ENCODE assay signal across 15 cellular contexts in genomic region chr11:77418155-77418980, GRCh38. TPM values are rescaled to one million over a fixed set of nuclear protein-coding genes. Genes with fewer than 3 reads are reported as not detected.
A peak's percentile ranks its signal among the peaks of the same experiment; 100 is the strongest.
DNase-seq lines count a peak whose midpoint lies in the region; ATAC-seq and TF ChIP-seq lines count a peak whose summit lies in the region.
"Had no signal": no experiment of that assay in that cellular context is flagged by ENCODE, and none has a peak within 500 bp of the region (broad histone marks: within the 10 kb centered on the region; RNA-seq: fewer than 3 reads in every experiment).

No MANE protein-coding gene starts in this region.

- no peak overlapping the region for H3K4me3 Mint-ChIP-seq in H9
- H3K4me3 Mint-ChIP-seq: naive thymus-derived CD8-positive, alpha-beta T cell had no signal

- H3K27ac ChIP-seq in H9 (ENCODE audit: insufficient read length, low read depth, low read length), result peak overlapping the region; percentile 70
- peak overlapping the region in 3 of 4 donors; percentile 3 to 47 (median 27) for H3K27ac ChIP-seq in gastrocnemius medialis
- peak overlapping the region in 1 of 12 donors; percentile 12 for H3K27ac ChIP-seq in heart left ventricle
- H3K27ac ChIP-seq: thyroid gland had no signal

- TF ChIP-seq POLR2A in gastrocnemius medialis (IDR thresholded peaks at IDR 0.05) (no peak), heart left ventricle (IDR thresholded peaks at IDR 0.05) (no peak)

- H3K4me3 ChIP-seq in gastrocnemius medialis (peak overlapping the region in 1 of 4 donors; percentile 19), heart left ventricle (no peak overlapping the region)
- H3K4me3 ChIP-seq: dorsolateral prefrontal cortex, K562, thyroid gland had no signal

- no peak overlapping the region for H4K8ac ChIP-seq in H9 (replicated peaks; ENCODE audit: insufficient read length, low read depth, low read length)

- H3T11ph ChIP-seq in H9 (ENCODE audit: low read length), result no peak overlapping the region

- no peak for ATAC-seq in gastrocnemius medialis
- no peak for ATAC-seq in heart left ventricle
- ATAC-seq: activated naive CD4-positive, alpha-beta T cell treated with anti-CD3 and anti-CD28 coated beads, Interleukin-2, amount 50 U/mL, for 72 hours; K562; naive thymus-derived CD8-positive, alpha-beta T cell had no signal

- no peak overlapping the region for H3K56ac ChIP-seq in H9 (ENCODE audit: insufficient read length, low read depth, low read length)

- intact Hi-C loops in gastrocnemius medialis (cut with DNase I; ENCODE audit: low total_unique reads) (no loop called here), heart left ventricle (cut with DNase I) (loop anchor here in 1 of 10 donors (10.0 kb wide), 2 partner anchors 56 to 64 kb away; partner anchors contain the start of gene PAK1)

- H3K23ac ChIP-seq in H9 (ENCODE audit: insufficient read length, low read depth, low read length), result no peak overlapping the region

- no peaks in the 10 kb centered on the region for H4K20me1 ChIP-seq in H9 (ENCODE audit: control insufficient read depth, insufficient read depth, insufficient read length)

- no peak overlapping the region for H3K4me2 ChIP-seq in H9 (ENCODE audit: insufficient read depth, insufficient read length, low read length)

- H3K36me3 ChIP-seq in gastrocnemius medialis (no peaks in the 10 kb centered on the region), heart left ventricle (no peaks in the 10 kb centered on the region)
- H3K36me3 ChIP-seq: thyroid gland had no signal

- no peak overlapping the region for H2BK5ac ChIP-seq in H9 (ENCODE audit: insufficient read length, low read length)

- H3K9me3 ChIP-seq in H9 (ENCODE audit: control insufficient read depth, low read depth, low read length), result no peaks in the 10 kb centered on the region
- no peaks in the 10 kb centered on the region for H3K9me3 ChIP-seq in gastrocnemius medialis
- no peaks in the 10 kb centered on the region for H3K9me3 ChIP-seq in heart left ventricle
- H3K9me3 ChIP-seq: thyroid gland had no signal

- WGBS in H9 (ENCODE audit: extremely low coverage, insufficient read length, low lambda C conversion rate), result no CpG with 5 or more reads among the region's 4 CpGs
- WGBS in heart left ventricle, 4 donors, result 79 to 85% (median 81%) methylated on average over 4 of the region's 4 CpGs

- H2BK120ac ChIP-seq in H9 (ENCODE audit: low read depth, low read length, poor library complexity, severe bottlenecking), result no peak overlapping the region

- H3K27me3 Mint-ChIP-seq in H9 (ENCODE audit: low read depth), result no peaks in the 10 kb centered on the region

- H2BK20ac ChIP-seq in H9 (ENCODE audit: low read depth, low read length, poor library complexity, severe bottlenecking), result no peak overlapping the region

- H2BK12ac ChIP-seq in H9 (ENCODE audit: insufficient read length, low read depth, low read length), result no peak overlapping the region

- H3K4me1 Mint-ChIP-seq in H9, result peaks cover 55 to 58% of the 10 kb centered on the region in 2 experiments

- H3K9ac ChIP-seq in H9 (ENCODE audit: extremely low read depth, insufficient read length, low read length), result no peak overlapping the region

- H2AFZ ChIP-seq in H9 (ENCODE audit: low read length), result no peak overlapping the region

- no peaks in the 10 kb centered on the region for H3K9me3 Mint-ChIP-seq in H9
- H3K9me3 Mint-ChIP-seq: activated naive CD4-positive, alpha-beta T cell treated with anti-CD3 and anti-CD28 coated beads, Interleukin-2, amount 50 U/mL, for 72 hours; naive thymus-derived CD8-positive, alpha-beta T cell had no signal

- in situ Hi-C loops in gastrocnemius medialis (cut with MboI; ENCODE audit: low sequenced_read_pairs in 4 of 4), result no loop called here

- no peaks in the 10 kb centered on the region for H3K23me2 ChIP-seq in H9 (ENCODE audit: insufficient read length, low read depth, low read length, poor library complexity, severe bottlenecking)

- H3K27me3 ChIP-seq in H9 (ENCODE audit: insufficient read depth, low read length) (no peaks in the 10 kb centered on the region), gastrocnemius medialis (no peaks in the 10 kb centered on the region), heart left ventricle (no peaks in the 10 kb centered on the region)
- H3K27me3 ChIP-seq: dorsolateral prefrontal cortex, thyroid gland had no signal

- no peak overlapping the region for H2AK5ac ChIP-seq in H9 (ENCODE audit: insufficient read length, low read length)

- no peak overlapping the region for H3K18ac ChIP-seq in H9 (ENCODE audit: insufficient read length, low read depth, low read length)

- H4K91ac ChIP-seq in H9 (ENCODE audit: insufficient read length, low read depth, low read length), result no peak overlapping the region

- H3K4me1 ChIP-seq in H9 (ENCODE audit: insufficient read depth, low read length) (peaks cover 9% of the 10 kb centered on the region), gastrocnemius medialis (peaks cover 14 to 21% of the 10 kb centered on the region in 2 donors), heart left ventricle (peaks cover 0 to 11% (median 0%) of the 10 kb centered on the region in 12 donors)
- H3K4me1 ChIP-seq: thyroid gland had no signal

- H2BK15ac ChIP-seq in H9 (ENCODE audit: low read depth, low read length), result no peak overlapping the region

- no peaks in the 10 kb centered on the region for H3K79me1 ChIP-seq in H9 (ENCODE audit: insufficient read depth, low read depth, low read length, poor library complexity, severe bottlenecking)

- no peaks in the 10 kb centered on the region for H3K36me3 Mint-ChIP-seq in H9 (ENCODE audit: insufficient read depth in 1 of 3, low read depth in 3 of 3)
- H3K36me3 Mint-ChIP-seq: activated naive CD4-positive, alpha-beta T cell treated with anti-CD3 and anti-CD28 coated beads, Interleukin-2, amount 50 U/mL, for 72 hours; naive thymus-derived CD8-positive, alpha-beta T cell had no signal

- no peak overlapping the region for H3K4ac ChIP-seq in H9 (ENCODE audit: low read depth, low read length)

- peak overlapping the region in 2 of 3 experiments; percentile 20 to 56; a peak in 4 of 7 replicates for H3K27ac Mint-ChIP-seq in H9
- H3K27ac Mint-ChIP-seq: activated naive CD4-positive, alpha-beta T cell treated with anti-CD3 and anti-CD28 coated beads, Interleukin-2, amount 50 U/mL, for 72 hours; naive thymus-derived CD8-positive, alpha-beta T cell had no signal

- DNase-seq in NCI-H1436 treated with DMSO at 0.1 percent for 48 hours (lab: John Stamatoyannopoulos, UW), result peak; percentile 19
- no peak for DNase-seq in NCI-H1436 (lab: John Stamatoyannopoulos, UW)
- DNase-seq in H9, result no peak
- DNase-seq in NCI-H446 (lab: John Stamatoyannopoulos, UW), result peak; percentile 46 to 69
- no peak for DNase-seq in gastrocnemius medialis
- DNase-seq in activated CD4-positive, CD25-positive, alpha-beta regulatory T cell (lab: John Stamatoyannopoulos, UW), result no peak
- DNase-seq in heart left ventricle, result no peak
- DNase-seq in stimulated activated CD4-positive, alpha-beta T cell treated with anti-CD3 and anti-CD28 coated beads, Interleukin-2, amount 100 ng/mL, for 48 hours, result no peak
- DNase-seq: dorsolateral prefrontal cortex; naive thymus-derived CD8-positive, alpha-beta T cell; OCI-M1; stimulated activated CD4-positive, alpha-beta T cell treated with anti-CD3 and anti-CD28 coated beads, Interleukin-1b, Interleukin-23, amount 100 ng/mL, for 48 hours; thyroid gland had no signal

- TF ChIP-seq CTCF in H9 (conservative IDR thresholded peaks at IDR 0.05) (no peak), gastrocnemius medialis (IDR thresholded peaks at IDR 0.05 in 4 of 5, conservative IDR thresholded peaks at IDR 0.05 in 1 of 5) (no peak), heart left ventricle (IDR thresholded peaks at IDR 0.05) (no peak)

- no peak overlapping the region for H3K14ac ChIP-seq in H9 (ENCODE audit: insufficient read depth, low read length)

- peaks cover 10% of the 10 kb centered on the region; the same call in 1 of the 2 replicates for H3K79me2 ChIP-seq in H9 (ENCODE audit: insufficient read depth, low read length)

- no peak overlapping the region for H4K5ac ChIP-seq in H9 (ENCODE audit: insufficient read length, low read depth, low read length)

RNA-seq across cellular contexts. Expression of gene PAK1, which starts 55.5 kb away (rescaled TPM):
- 120 and 122 TPM in 2 replicates for total RNA-seq in H9 (2021)
- 10 to 100 TPM; 22.3 to 34.4 (median 27.9) TPM for total RNA-seq in gastrocnemius medialis
- 10 to 100 TPM in 5 of 9 donors, 1 to 10 TPM in 4; 2.9 to 25.4 (median 11.9) TPM for total RNA-seq in heart left ventricle
- polyA plus RNA-seq in heart left ventricle, result 1 to 10 TPM; 2.1 to 2.5 TPM

Comparison
In these comparisons a context has a peak if more than half of its experiments do, and no peak if none do; other contexts are left out.
1. DNase-seq: peak in NCI-H1436 treated with DMSO at 0.1 percent for 48 hours (single experiment) and NCI-H446 (2 of 2); none in NCI-H1436 (single experiment), H9 (single experiment), gastrocnemius medialis (0 of 2), activated CD4-positive, CD25-positive, alpha-beta regulatory T cell (0 of 4), heart left ventricle (0 of 5) and stimulated activated CD4-positive, alpha-beta T cell treated with anti-CD3 and anti-CD28 coated beads, Interleukin-2, amount 100 ng/mL, for 48 hours (0 of 2).